In genomic region chr1:211515090-211516023, GRCh38 we compare ENCODE assay signal across 9 cellular contexts. TPM values are rescaled to one million over a fixed set of nuclear protein-coding genes. Genes with fewer than 3 reads are reported as not detected.
A peak's percentile ranks its signal among the peaks of the same experiment; 100 is the strongest.
DNase-seq lines count a peak whose midpoint lies in the region; ATAC-seq and TF ChIP-seq lines count a peak whose summit lies in the region.
"Had no signal": no experiment of that assay in that cellular context is flagged by ENCODE, and none has a peak within 500 bp of the region (broad histone marks: within the 10 kb centered on the region; RNA-seq: fewer than 3 reads in every experiment).

No MANE protein-coding gene starts in this region.

- peaks cover 12% of the 10 kb centered on the region for H3K4me1 ChIP-seq in endodermal cell (ENCODE audit: control insufficient read depth, insufficient read depth, low read length)
- H3K4me1 ChIP-seq in mucosa of descending colon (ENCODE audit: low read depth): peaks cover 24% of the 10 kb centered on the region

- DNase-seq in CD14-positive monocyte (ENCODE audit: low spot score) (peak; percentile 67), NCI-H82 treated with DMSO at 0.1 percent for 48 hours (lab: John Stamatoyannopoulos, UW; ENCODE audit: unreplicated experiment) (peak; percentile 22), endodermal cell (peak; percentile 93), mucosa of descending colon (peak; percentile 92 to 95 (median 95))
- peak; percentile 50 to 51 for DNase-seq in activated CD8-positive, alpha-beta memory T cell treated with anti-CD3 and anti-CD28 coated beads for 4 hours (ENCODE audit: low read depth in 2 of 2)
- DNase-seq in stimulated activated CD8-positive, alpha-beta memory T cell treated with anti-CD3 and anti-CD28 coated beads, Interleukin-2, amount 100 ng/mL, for 48 hours (ENCODE audit: low read depth in 2 of 2): peak; percentile 69 to 74

- H3K36me3 ChIP-seq in endodermal cell (ENCODE audit: control insufficient read depth, insufficient read depth, low read length): no peaks in the 10 kb centered on the region
- H3K36me3 ChIP-seq in mucosa of descending colon (ENCODE audit: low read depth): no peaks in the 10 kb centered on the region

- H3K27me3 Mint-ChIP-seq in CD14-positive monocyte (ENCODE audit: low read depth in 3 of 3) (peaks cover 15 to 23% (median 23%) of the 10 kb centered on the region in 3 donors), endodermal cell (ENCODE audit: insufficient read depth) (peaks cover 35% of the 10 kb centered on the region)

- H3K4me1 Mint-ChIP-seq in CD14-positive monocyte (peaks cover 28% of the 10 kb centered on the region), endodermal cell (peaks cover 32% of the 10 kb centered on the region)

- H3K4me3 ChIP-seq in endodermal cell (ENCODE audit: low read length) (no peak overlapping the region), mucosa of descending colon (no peak overlapping the region)

- H3K27ac Mint-ChIP-seq in CD14-positive monocyte (peak overlapping the region in 1 of 7 donors; percentile 49), endodermal cell (peak overlapping the region; percentile 44)

- H3K36me3 Mint-ChIP-seq in CD14-positive monocyte: no peaks in the 10 kb centered on the region
- no peaks in the 10 kb centered on the region for H3K36me3 Mint-ChIP-seq in endodermal cell (ENCODE audit: low read depth)

- H3K4me3 Mint-ChIP-seq in CD14-positive monocyte (peak overlapping the region; percentile 70 to 89), endodermal cell (peak overlapping the region; percentile 26)

- no peak overlapping the region for H3K27ac ChIP-seq in endodermal cell (ENCODE audit: low read depth, low read length)

- H3K9me3 ChIP-seq in endodermal cell (ENCODE audit: control insufficient read depth, low read length) (no peaks in the 10 kb centered on the region), mucosa of descending colon (no peaks in the 10 kb centered on the region)

- peaks cover 0 to 1% (median 0%) of the 10 kb centered on the region in 7 donors for H3K9me3 Mint-ChIP-seq in CD14-positive monocyte
- no peaks in the 10 kb centered on the region for H3K9me3 Mint-ChIP-seq in endodermal cell

- TF ChIP-seq CTCF in CD14-positive monocyte (IDR thresholded peaks at IDR 0.05) (peak; percentile 96), endodermal cell (conservative IDR thresholded peaks at IDR 0.05) (peak; percentile 95), mucosa of descending colon (IDR thresholded peaks at IDR 0.05) (peak; percentile 95)

- no peak overlapping the region for H3K9ac ChIP-seq in endodermal cell (ENCODE audit: extremely low read depth, low read length, poor library complexity, severe bottlenecking)

- ATAC-seq in GM19372 (IDR thresholded peaks at IDR 0.05; ENCODE audit: low read depth, unreplicated experiment) (peak; percentile 59), HG03469 (IDR thresholded peaks at IDR 0.05; ENCODE audit: unreplicated experiment) (peak; percentile 40), mucosa of descending colon (peak; percentile 87)

- WGBS in endodermal cell (ENCODE audit: insufficient coverage in 1 of 2, insufficient read length in 1 of 2), 2 experiments: 16 to 27% methylated on average over 20 to 73 of the region's 73 CpGs

- intact Hi-C loops in CD14-positive monocyte (cut with micrococcal nuclease) (loop anchor here in 1 of 2 donors (10.0 kb wide), 1 partner anchor 109 kb away; no protein-coding TSS in a partner anchor), mucosa of descending colon (cut with DNase I, micrococcal nuclease) (loop anchor here (10.0 kb wide), 2 partner anchors 139 to 191 kb away; partner anchors contain the start of gene TRAF5 (in 1 of the 2))

- H3K27me3 ChIP-seq in endodermal cell (ENCODE audit: control insufficient read depth, insufficient read depth, low read length, poor library complexity, severe bottlenecking): peaks cover 22% of the 10 kb centered on the region

RNA-seq across cellular contexts. Expression of gene RD3, which starts 23.4 kb away (rescaled TPM):
- polyA plus RNA-seq in CD14-positive monocyte: not detected
- under 1 TPM in 1 of 2 donors, not detected in 1; 0.18 TPM for total RNA-seq in endodermal cell
- polyA plus RNA-seq in endodermal cell (2013, experiment 1 of 2): 0.43 TPM
- 0.79 TPM for polyA plus RNA-seq in endodermal cell (2013, experiment 2 of 2)
- total RNA-seq in mucosa of descending colon: not detected
- total RNA-seq: glomerular endothelial cell had no signal

Comparison
In these comparisons a context has a peak if more than half of its experiments do, and no peak if none do; other contexts are left out.
1. DNase-seq: peak in every context shown above with its lines; median percentile 95 in mucosa of descending colon; 93 in endodermal cell; 72 in stimulated activated CD8-positive, alpha-beta memory T cell treated with anti-CD3 and anti-CD28 coated beads, Interleukin-2, amount 100 ng/mL, for 48 hours; 67 in CD14-positive monocyte; 50 in activated CD8-positive, alpha-beta memory T cell treated with anti-CD3 and anti-CD28 coated beads for 4 hours; 22 in NCI-H82 treated with DMSO at 0.1 percent for 48 hours.